Comparison of ENCODE assay signal across 13 cellular contexts in genomic region chr10:9608592-9608991, GRCh38.
A peak's percentile ranks its signal among the peaks of the same experiment; 100 is the strongest.
DNase-seq lines count a peak whose midpoint lies in the region; ATAC-seq and TF ChIP-seq lines count a peak whose summit lies in the region.
"Had no signal": no experiment of that assay in that cellular context is flagged by ENCODE, and none has a peak within 500 bp of the region (broad histone marks: within the 10 kb centered on the region; RNA-seq: fewer than 3 reads in every experiment).

No MANE protein-coding gene starts in this region.

- no peaks in the 10 kb centered on the region for H3K9me3 Mint-ChIP-seq in neural crest cell
- H3K9me3 Mint-ChIP-seq in stimulated activated memory B cell treated with anti-CD40 and anti-IgM and Interleukin-4, amounts not matched to agents 10 μg/mL and 1 μg/mL and 100 μg/mL, for 72 hours: peaks cover 4% of the 10 kb centered on the region
- H3K9me3 Mint-ChIP-seq: stimulated activated naive CD8-positive, alpha-beta T cell treated with anti-CD3 and anti-CD28 coated beads, Interleukin-15, Interleukin-2, amounts not matched to agents 100 ng/mL and 50 ng/mL, for 24 hours; T-helper 1 cell treated with Interleukin-12 subunit alpha and Interleukin-12 subunit beta and Interleukin-4 antibody, amounts not matched to agents 30 μg/mL and 1 μg/mL, for 36 hours had no signal

- H3K36me3 ChIP-seq in mucosa of descending colon (ENCODE audit: low read depth): no peaks in the 10 kb centered on the region

- no peak for ATAC-seq in mucosa of descending colon
- no peak for ATAC-seq in stimulated activated memory B cell treated with anti-CD40 and anti-IgM and Interleukin-4, amounts not matched to agents 10 μg/mL and 1 μg/mL and 100 μg/mL, for 72 hours

- H3K27me3 Mint-ChIP-seq in neural crest cell (ENCODE audit: low read depth): no peaks in the 10 kb centered on the region
- H3K27me3 Mint-ChIP-seq in stimulated activated memory B cell treated with anti-CD40 and anti-IgM and Interleukin-4, amounts not matched to agents 10 μg/mL and 1 μg/mL and 100 μg/mL, for 72 hours: no peaks in the 10 kb centered on the region
- H3K27me3 Mint-ChIP-seq: IgD-negative memory B cell had no signal

- DNase-seq in LHCN-M2 (ENCODE audit: low read depth) (peak; percentile 29), epithelial cell of esophagus (ENCODE audit: low read depth) (peak; percentile 8), neural crest cell (ENCODE audit: low read depth, low spot score) (no peak), mucosa of descending colon (no peak), GOT3 (lab: John Stamatoyannopoulos, UW) (no peak)
- no peak for DNase-seq in activated CD4-positive, CD25-positive, alpha-beta regulatory T cell treated with anti-CD3 and anti-CD28 coated beads, Interleukin-2, amount 50 U/mL, for 72 hours
- DNase-seq: NCI-H524 had no signal

- H3K4me3 ChIP-seq in epithelial cell of esophagus (ENCODE audit: low read length) (no peak overlapping the region), mucosa of descending colon (no peak overlapping the region)
- H3K4me3 ChIP-seq: skin epidermis had no signal

- H3K27ac Mint-ChIP-seq in neural crest cell (ENCODE audit: unreplicated experiment): no peak overlapping the region
- no peak overlapping the region for H3K27ac Mint-ChIP-seq in stimulated activated memory B cell treated with anti-CD40 and anti-IgM and Interleukin-4, amounts not matched to agents 10 μg/mL and 1 μg/mL and 100 μg/mL, for 72 hours
- H3K27ac Mint-ChIP-seq: IgD-negative memory B cell; stimulated activated naive CD8-positive, alpha-beta T cell treated with anti-CD3 and anti-CD28 coated beads, Interleukin-15, Interleukin-2, amounts not matched to agents 100 ng/mL and 50 ng/mL, for 24 hours; T-helper 1 cell treated with Interleukin-12 subunit alpha and Interleukin-12 subunit beta and Interleukin-4 antibody, amounts not matched to agents 30 μg/mL and 1 μg/mL, for 36 hours had no signal

- H3K4me3 Mint-ChIP-seq in neural crest cell: no peak overlapping the region
- H3K4me3 Mint-ChIP-seq in stimulated activated memory B cell treated with anti-CD40 and anti-IgM and Interleukin-4, amounts not matched to agents 10 μg/mL and 1 μg/mL and 100 μg/mL, for 72 hours: no peak overlapping the region
- H3K4me3 Mint-ChIP-seq: IgD-negative memory B cell; stimulated activated naive CD8-positive, alpha-beta T cell treated with anti-CD3 and anti-CD28 coated beads, Interleukin-15, Interleukin-2, amounts not matched to agents 100 ng/mL and 50 ng/mL, for 24 hours; T-helper 1 cell treated with Interleukin-12 subunit alpha and Interleukin-12 subunit beta and Interleukin-4 antibody, amounts not matched to agents 30 μg/mL and 1 μg/mL, for 36 hours had no signal

- no peak overlapping the region for H3K27ac ChIP-seq in C4-2B
- H3K27ac ChIP-seq: skin epidermis had no signal

- TF ChIP-seq CTCF in C4-2B (conservative IDR thresholded peaks at IDR 0.05) (peak; percentile 32), epithelial cell of esophagus (IDR thresholded peaks at IDR 0.05; ENCODE audit: insufficient read depth, low read depth, low read length, missing control alignments) (peak; percentile 31), neural crest cell (conservative IDR thresholded peaks at IDR 0.05) (peak; percentile 77), mucosa of descending colon (IDR thresholded peaks at IDR 0.05) (no peak)

- no peaks in the 10 kb centered on the region for H3K9me3 ChIP-seq in mucosa of descending colon

- H3K36me3 Mint-ChIP-seq in neural crest cell (ENCODE audit: low read depth): no peaks in the 10 kb centered on the region
- H3K36me3 Mint-ChIP-seq in stimulated activated memory B cell treated with anti-CD40 and anti-IgM and Interleukin-4, amounts not matched to agents 10 μg/mL and 1 μg/mL and 100 μg/mL, for 72 hours: no peaks in the 10 kb centered on the region
- H3K36me3 Mint-ChIP-seq: IgD-negative memory B cell had no signal

- no peaks in the 10 kb centered on the region for H3K4me1 ChIP-seq in mucosa of descending colon (ENCODE audit: low read depth)

- no peaks in the 10 kb centered on the region for H3K4me1 Mint-ChIP-seq in neural crest cell
- H3K4me1 Mint-ChIP-seq in stimulated activated memory B cell treated with anti-CD40 and anti-IgM and Interleukin-4, amounts not matched to agents 10 μg/mL and 1 μg/mL and 100 μg/mL, for 72 hours: no peaks in the 10 kb centered on the region
- H3K4me1 Mint-ChIP-seq: IgD-negative memory B cell had no signal

- intact Hi-C loops in mucosa of descending colon (cut with DNase I, micrococcal nuclease): no loop called here

Comparison
In these comparisons a context has a peak if more than half of its experiments do, and no peak if none do; other contexts are left out.
1. DNase-seq: peak in LHCN-M2 (single experiment) and epithelial cell of esophagus (single experiment); none in neural crest cell (single experiment), mucosa of descending colon (0 of 3), GOT3 (single experiment) and activated CD4-positive, CD25-positive, alpha-beta regulatory T cell treated with anti-CD3 and anti-CD28 coated beads, Interleukin-2, amount 50 U/mL, for 72 hours (single experiment).